1 cellular context compared by ENCODE assay signal in genomic region chr12:51080136-51080535, GRCh38.
TF ChIP-seq lines count a peak whose summit lies in the region.

No MANE protein-coding gene starts in this region.

TF ChIP-seq in GM23338, 12 proteins besides CTCF, POLR2A, EP300 and RAD21 (continued from another document):
- TF ChIP-seq ETS1 (IDR thresholded peaks at IDR 0.05) (no peak), NANOG (IDR thresholded peaks at IDR 0.05; ENCODE audit: borderline replicate concordance) (no peak), ZNF331 (CRISPR knock-in tag; IDR thresholded peaks at IDR 0.05; ENCODE audit: low read depth) (no peak), STAT1 (IDR thresholded peaks at IDR 0.05; ENCODE audit: unreplicated experiment) (no peak), EZH2phosphoT487 (IDR thresholded peaks at IDR 0.05; ENCODE audit: unreplicated experiment) (no peak), ZNF462 (CRISPR knock-in tag; IDR thresholded peaks at IDR 0.05) (no peak), POLR2AphosphoS5 (IDR thresholded peaks at IDR 0.05; ENCODE audit: low read depth) (no peak), JUNB (IDR thresholded peaks at IDR 0.05; ENCODE audit: unreplicated experiment) (no peak), CREB1 (CRISPR knock-in tag; IDR thresholded peaks at IDR 0.05; ENCODE audit: low read depth) (no peak)
